Comparison of ENCODE assay signal across 29 cellular contexts in the genomic region with DNA sequence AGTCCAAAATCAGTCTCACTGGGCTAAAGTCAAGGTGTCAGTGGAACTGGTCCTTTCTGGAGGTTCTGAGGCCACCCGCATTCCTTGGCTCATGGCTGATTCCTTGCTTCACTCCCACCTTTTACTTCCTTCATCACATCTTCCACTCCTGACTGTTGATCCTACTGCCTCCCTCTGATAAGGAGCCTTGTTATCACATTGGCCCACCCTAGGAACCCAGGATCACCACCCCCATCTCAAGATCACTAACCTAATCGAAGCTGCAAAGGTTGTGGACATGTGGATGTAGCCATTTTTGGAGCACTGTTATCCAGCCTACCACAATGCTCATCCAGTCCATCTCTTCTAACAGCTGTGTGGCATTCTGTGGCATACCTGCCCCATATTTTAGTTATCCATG.
"Had no signal": no experiment of that assay in that cellular context is flagged by ENCODE, and none has a peak within 500 bp of the region (broad histone marks: within the 10 kb centered on the region; RNA-seq: fewer than 3 reads in every experiment).

No MANE protein-coding gene starts in this region.

- H3K36me3 ChIP-seq: colonic mucosa, esophagus muscularis mucosa, esophagus squamous epithelium, gastrocnemius medialis, gastroesophageal sphincter, heart left ventricle, heart right ventricle had no signal

- H3K4me1 Mint-ChIP-seq: endodermal cell had no signal

- DNase-seq: colonic mucosa; cortex of kidney; dermis blood vessel endothelial cell; dorsolateral prefrontal cortex; effector CD4-positive, alpha-beta T cell; effector CD8-positive, alpha-beta T cell; effector memory CD4-positive, alpha-beta T cell; effector memory CD8-positive, alpha-beta T cell; endodermal cell; erythroblast; esophagus squamous epithelium; foreskin fibroblast; foreskin keratinocyte; foreskin melanocyte; gastrocnemius medialis; glutamatergic neuron; head of caudate nucleus; heart left ventricle; heart right ventricle had no signal

- ATAC-seq: effector memory CD8-positive, alpha-beta T cell; esophagus mucosa; foreskin keratinocyte; gastrocnemius medialis; gastroesophageal sphincter; heart left ventricle; heart right ventricle had no signal

- H3K27ac Mint-ChIP-seq: dendritic cell treated with granulocyte-macrophage colony-stimulating factor and Interleukin-4, amounts not matched to agents 40 ng/mL and 50 ng/mL, for 4 days; effector memory CD8-positive, alpha-beta T cell; endodermal cell had no signal

- H3K9me3 Mint-ChIP-seq: dendritic cell treated with granulocyte-macrophage colony-stimulating factor and Interleukin-4, amounts not matched to agents 40 ng/mL and 50 ng/mL, for 4 days; effector memory CD8-positive, alpha-beta T cell had no signal

- H3K27me3 ChIP-seq: colonic mucosa, esophagus muscularis mucosa, esophagus squamous epithelium, foreskin keratinocyte, gastrocnemius medialis, gastroesophageal sphincter, heart left ventricle, heart right ventricle had no signal

- H3K4me1 ChIP-seq: colonic mucosa, esophagus muscularis mucosa, esophagus squamous epithelium, foreskin keratinocyte, gastrocnemius medialis, gastroesophageal sphincter had no signal

- FAIRE-seq: colon, endometrium, endothelial cell of umbilical vein, frontal cortex had no signal

- H3K9me3 ChIP-seq: colonic mucosa, esophagus muscularis mucosa, esophagus squamous epithelium, gastrocnemius medialis, gastroesophageal sphincter, heart left ventricle, heart right ventricle had no signal

- H3K4me3 Mint-ChIP-seq: dendritic cell treated with granulocyte-macrophage colony-stimulating factor and Interleukin-4, amounts not matched to agents 40 ng/mL and 50 ng/mL, for 4 days; effector memory CD8-positive, alpha-beta T cell; endodermal cell had no signal

- H3K27me3 Mint-ChIP-seq: effector memory CD8-positive, alpha-beta T cell had no signal

- H3K27ac ChIP-seq: colonic mucosa, coronary artery, dorsolateral prefrontal cortex, epithelial cell of prostate, esophagus muscularis mucosa, esophagus squamous epithelium, foreskin keratinocyte, gastrocnemius medialis, gastroesophageal sphincter, heart left ventricle, heart right ventricle had no signal

- H3K4me3 ChIP-seq: colonic mucosa, coronary artery, dorsolateral prefrontal cortex, esophagus muscularis mucosa, esophagus squamous epithelium, gastrocnemius medialis, gastroesophageal sphincter, heart left ventricle, heart right ventricle had no signal
